ENCODE assay signal across 10 cellular contexts in the genomic region with DNA sequence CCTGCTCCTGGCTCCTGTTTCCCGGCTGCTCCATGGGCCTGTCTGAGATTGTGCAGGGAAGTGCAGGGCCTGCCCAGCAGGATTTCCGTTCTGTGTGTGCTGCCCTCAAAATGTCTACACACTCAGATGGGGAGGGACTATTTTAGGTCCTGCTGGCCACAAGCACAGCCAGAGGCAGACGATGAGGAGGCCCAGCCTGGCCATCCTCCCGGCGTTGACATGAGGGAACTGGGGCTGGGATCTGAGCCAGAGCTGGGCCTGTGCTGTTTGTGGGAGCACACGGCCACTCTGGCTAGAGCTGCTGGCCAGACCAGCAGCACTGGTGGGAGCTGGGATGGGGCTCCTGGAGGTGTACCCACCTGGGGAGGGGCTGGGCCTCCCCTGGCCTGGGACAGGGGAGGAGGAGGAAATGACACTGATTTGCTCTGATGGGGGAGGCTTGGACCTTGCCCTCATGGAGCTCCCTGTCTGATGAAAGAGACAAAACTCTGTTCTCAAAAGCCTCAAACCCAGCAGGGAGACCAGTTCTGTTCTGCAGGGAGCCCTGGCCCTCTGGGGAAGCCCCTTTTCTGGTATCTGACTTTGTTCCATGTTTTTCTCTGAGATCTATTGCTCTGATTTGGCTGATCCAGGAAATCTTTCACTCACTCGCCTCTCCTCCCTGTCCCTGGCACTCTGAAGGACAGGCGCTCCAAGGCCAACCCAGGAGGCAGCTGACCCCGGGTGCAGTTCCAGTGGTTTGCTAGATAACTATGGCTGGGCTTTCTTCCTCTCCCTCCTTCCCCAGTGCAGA.
DNase-seq lines count a peak whose midpoint lies in the region; ATAC-seq and TF ChIP-seq lines count a peak whose summit lies in the region.
"Had no signal": no experiment of that assay in that cellular context is flagged by ENCODE, and none has a peak within 500 bp of the region (broad histone marks: within the 10 kb centered on the region; RNA-seq: fewer than 3 reads in every experiment).

No MANE protein-coding gene starts in this region.

- H3K27me3 Mint-ChIP-seq in activated CD4-positive, alpha-beta T cell treated with anti-CD3 and anti-CD28 coated beads for 36 hours: no peaks in the 10 kb centered on the region
- no peaks in the 10 kb centered on the region for H3K27me3 Mint-ChIP-seq in activated CD8-positive, alpha-beta T cell treated with anti-CD3 and anti-CD28 coated beads, Interleukin-2, amount 10 ng/mL, durations not matched to agents 7 days and 5 days (ENCODE audit: low read depth)

- H3K36me3 ChIP-seq in mucosa of descending colon (ENCODE audit: low read depth): no peaks in the 10 kb centered on the region
- no peaks in the 10 kb centered on the region for H3K36me3 ChIP-seq in upper lobe of right lung

- H3K4me3 Mint-ChIP-seq in activated CD4-positive, alpha-beta T cell treated with anti-CD3 and anti-CD28 coated beads for 36 hours: no peak overlapping the region
- H3K4me3 Mint-ChIP-seq in activated CD8-positive, alpha-beta T cell treated with anti-CD3 and anti-CD28 coated beads, Interleukin-2, amount 10 ng/mL, durations not matched to agents 7 days and 5 days: no peak overlapping the region
- H3K4me3 Mint-ChIP-seq: activated B cell treated with CpG ODN at 0.5 μM for 24 hours had no signal

- ATAC-seq in activated CD4-positive, alpha-beta T cell treated with anti-CD3 and anti-CD28 coated beads for 36 hours: no peak
- ATAC-seq in mucosa of descending colon (peak; percentile 39), upper lobe of right lung (peak; percentile 64)
- no peak for ATAC-seq in activated CD8-positive, alpha-beta T cell treated with anti-CD3 and anti-CD28 coated beads, Interleukin-2, amount 10 ng/mL, durations not matched to agents 7 days and 5 days

- peak overlapping the region; percentile 67 for H3K27ac ChIP-seq in upper lobe of right lung

- DNase-seq in activated CD4-positive, alpha-beta T cell treated with anti-CD3 and anti-CD28 coated beads for 36 hours: peak; percentile 0
- no peak for DNase-seq in activated CD4-positive, alpha-beta T cell treated with anti-CD3 and anti-CD28 coated beads, Interleukin-2, amount 50 U/mL, for 48 hours
- DNase-seq in fibroblast of pulmonary artery (ENCODE audit: low read depth) (peak; percentile 90), mucosa of descending colon (peak; percentile 45 to 63 (median 60)), upper lobe of right lung (peak; percentile 69), RPMI8226 (no peak)
- DNase-seq in stimulated activated naive CD4-positive, alpha-beta T cell (lab: John Stamatoyannopoulos, UW): no peak
- DNase-seq in activated CD8-positive, alpha-beta T cell treated with anti-CD3 and anti-CD28 coated beads, Interleukin-2, amount 10 ng/mL, durations not matched to agents 7 days and 5 days: no peak
- DNase-seq: activated B cell treated with CpG ODN at 0.5 μM for 24 hours, NCI-H2081 treated with DMSO at 0.1 percent for 48 hours had no signal

- POLR2A ChIA-PET in activated CD4-positive, alpha-beta T cell treated with anti-CD3 and anti-CD28 coated beads for 36 hours (lab: Charles Lee): no interaction called here
- POLR2A ChIA-PET in activated CD8-positive, alpha-beta T cell treated with anti-CD3 and anti-CD28 coated beads, Interleukin-2, amount 10 ng/mL, durations not matched to agents 7 days and 5 days (lab: Charles Lee): no interaction called here

- H3K4me1 Mint-ChIP-seq in activated CD4-positive, alpha-beta T cell treated with anti-CD3 and anti-CD28 coated beads for 36 hours: no peaks in the 10 kb centered on the region
- H3K4me1 Mint-ChIP-seq in activated CD8-positive, alpha-beta T cell treated with anti-CD3 and anti-CD28 coated beads, Interleukin-2, amount 10 ng/mL, durations not matched to agents 7 days and 5 days (ENCODE audit: low read depth): no peaks in the 10 kb centered on the region
- H3K4me1 Mint-ChIP-seq: activated B cell treated with CpG ODN at 0.5 μM for 24 hours had no signal

- H3K9me3 ChIP-seq in mucosa of descending colon: no peaks in the 10 kb centered on the region
- H3K9me3 ChIP-seq in upper lobe of right lung: no peaks in the 10 kb centered on the region

- CTCF ChIA-PET in activated CD4-positive, alpha-beta T cell treated with anti-CD3 and anti-CD28 coated beads for 36 hours (lab: Charles Lee): no interaction called here
- CTCF ChIA-PET in activated CD8-positive, alpha-beta T cell treated with anti-CD3 and anti-CD28 coated beads, Interleukin-2, amount 10 ng/mL, durations not matched to agents 7 days and 5 days (lab: Charles Lee): no interaction called here

- intact Hi-C loops in activated CD4-positive, alpha-beta T cell treated with anti-CD3 and anti-CD28 coated beads for 36 hours (cut with DNase I, micrococcal nuclease): loop anchor here in 1 of 2 experiments (5.0 kb wide), 1 partner anchor 962 kb away; no protein-coding TSS in a partner anchor
- intact Hi-C loops in mucosa of descending colon (cut with DNase I, micrococcal nuclease) (no loop called here), upper lobe of right lung (cut with DNase I) (loop anchor here (10.0 kb wide), 1 partner anchor 180 kb away; no protein-coding TSS in a partner anchor)

- H3K27ac Mint-ChIP-seq in activated CD4-positive, alpha-beta T cell treated with anti-CD3 and anti-CD28 coated beads for 36 hours: no peak overlapping the region
- no peak overlapping the region for H3K27ac Mint-ChIP-seq in activated CD8-positive, alpha-beta T cell treated with anti-CD3 and anti-CD28 coated beads, Interleukin-2, amount 10 ng/mL, durations not matched to agents 7 days and 5 days
- H3K27ac Mint-ChIP-seq: activated B cell treated with CpG ODN at 0.5 μM for 24 hours had no signal

- H3K27me3 ChIP-seq in upper lobe of right lung: no peaks in the 10 kb centered on the region

- no peaks in the 10 kb centered on the region for H3K36me3 Mint-ChIP-seq in activated CD4-positive, alpha-beta T cell treated with anti-CD3 and anti-CD28 coated beads for 36 hours (ENCODE audit: low read depth)
- H3K36me3 Mint-ChIP-seq in activated CD8-positive, alpha-beta T cell treated with anti-CD3 and anti-CD28 coated beads, Interleukin-2, amount 10 ng/mL, durations not matched to agents 7 days and 5 days (ENCODE audit: low read depth): no peaks in the 10 kb centered on the region

- no peaks in the 10 kb centered on the region for H3K4me1 ChIP-seq in mucosa of descending colon (ENCODE audit: low read depth)
- peaks cover 24% of the 10 kb centered on the region for H3K4me1 ChIP-seq in upper lobe of right lung

- H3K9me3 Mint-ChIP-seq in activated CD4-positive, alpha-beta T cell treated with anti-CD3 and anti-CD28 coated beads for 36 hours (ENCODE audit: low read depth): no peaks in the 10 kb centered on the region
- no peaks in the 10 kb centered on the region for H3K9me3 Mint-ChIP-seq in activated CD8-positive, alpha-beta T cell treated with anti-CD3 and anti-CD28 coated beads, Interleukin-2, amount 10 ng/mL, durations not matched to agents 7 days and 5 days (ENCODE audit: insufficient read depth)
- H3K9me3 Mint-ChIP-seq: activated B cell treated with CpG ODN at 0.5 μM for 24 hours had no signal

- no peak for TF ChIP-seq CTCF in fibroblast of pulmonary artery (IDR thresholded peaks at IDR 0.05; ENCODE audit: low read length, missing control alignments)
- TF ChIP-seq CTCF in mucosa of descending colon (IDR thresholded peaks at IDR 0.05): no peak
- TF ChIP-seq CTCF in upper lobe of right lung (IDR thresholded peaks at IDR 0.05): no peak

- H3K4me3 ChIP-seq in fibroblast of pulmonary artery (replicated peaks; ENCODE audit: low read depth, low read length): no peak overlapping the region
- H3K4me3 ChIP-seq in mucosa of descending colon: no peak overlapping the region
- no peak overlapping the region for H3K4me3 ChIP-seq in upper lobe of right lung

Comparison
In these comparisons a context has a peak if more than half of its experiments do, and no peak if none do; other contexts are left out.
1. DNase-seq: peak in activated CD4-positive, alpha-beta T cell treated with anti-CD3 and anti-CD28 coated beads for 36 hours (single experiment), fibroblast of pulmonary artery (single experiment), mucosa of descending colon (3 of 3) and upper lobe of right lung (single experiment); none in activated CD4-positive, alpha-beta T cell treated with anti-CD3 and anti-CD28 coated beads, Interleukin-2, amount 50 U/mL, for 48 hours (0 of 2), stimulated activated naive CD4-positive, alpha-beta T cell (0 of 6), activated CD8-positive, alpha-beta T cell treated with anti-CD3 and anti-CD28 coated beads, Interleukin-2, amount 10 ng/mL, durations not matched to agents 7 days and 5 days (single experiment) and RPMI8226 (single experiment).
2. ATAC-seq: peak in mucosa of descending colon (single experiment) and upper lobe of right lung (single experiment); none in activated CD4-positive, alpha-beta T cell treated with anti-CD3 and anti-CD28 coated beads for 36 hours (single experiment) and activated CD8-positive, alpha-beta T cell treated with anti-CD3 and anti-CD28 coated beads, Interleukin-2, amount 10 ng/mL, durations not matched to agents 7 days and 5 days (single experiment).